ENCODE assay signal across 8 cellular contexts in genomic region chr10:22341190-22341935, GRCh38. TPM values are rescaled to one million over a fixed set of nuclear protein-coding genes. Genes with fewer than 3 reads are reported as not detected.
DNase-seq lines count a peak whose midpoint lies in the region; ATAC-seq and TF ChIP-seq lines count a peak whose summit lies in the region.

No MANE protein-coding gene starts in this region.

- POLR2A ChIA-PET in AG04450 (lab: Yijun Ruan, JAX), result interaction anchor here (0.8 to 2.5 kb wide), 3 partner anchors 25 to 614 kb away, joined by 3 to 19 read pairs (median 5); partner anchors contain the start of gene COMMD3
- POLR2A ChIA-PET in activated CD4-positive, alpha-beta memory T cell treated with anti-CD3 and anti-CD28 coated beads, Interleukin-2, amount 10 ng/mL, durations not matched to agents 7 days and 5 days (lab: Charles Lee), result interaction anchor here (0.9 to 2.5 kb wide), 18 partner anchors 9 to 845 kb away, joined by 3 to 24 read pairs (median 4); partner anchors contain the start of gene DNAJC1

- H3K27ac ChIP-seq in AG04450 (ENCODE audit: low read depth, low read length) (no peak overlapping the region), left ventricle myocardium inferior (replicated peaks) (peak overlapping the region; percentile 96), sigmoid colon (peak overlapping the region; percentile 91 to 98 (median 96))

- peaks cover 59% of the 10 kb centered on the region for H3K4me1 Mint-ChIP-seq in activated CD4-positive, alpha-beta memory T cell treated with anti-CD3 and anti-CD28 coated beads, Interleukin-2, amount 10 ng/mL, durations not matched to agents 7 days and 5 days

- H3K4me3 Mint-ChIP-seq in activated CD4-positive, alpha-beta memory T cell treated with anti-CD3 and anti-CD28 coated beads, Interleukin-2, amount 10 ng/mL, durations not matched to agents 7 days and 5 days, result peak overlapping the region; percentile 63

- TF ChIP-seq EP300 in sigmoid colon (IDR thresholded peaks at IDR 0.05), result no peak

- H3K27ac Mint-ChIP-seq in activated CD4-positive, alpha-beta memory T cell treated with anti-CD3 and anti-CD28 coated beads, Interleukin-2, amount 10 ng/mL, durations not matched to agents 7 days and 5 days, result peak overlapping the region; percentile 71

- H3K4me1 ChIP-seq in left ventricle myocardium inferior (peaks cover 38% of the 10 kb centered on the region), sigmoid colon (peaks cover 0 to 30% (median 23%) of the 10 kb centered on the region in 4 donors)

- ATAC-seq in GM19023 (IDR thresholded peaks at IDR 0.05; ENCODE audit: unreplicated experiment), result peak; percentile 19
- ATAC-seq in HG03280 (IDR thresholded peaks at IDR 0.05; ENCODE audit: unreplicated experiment), result peak; percentile 14

- DNase-seq in AG04450 (ENCODE audit: low read depth, low spot score) (no peak), left ventricle myocardium inferior (no peak), sigmoid colon (no peak), AG08396 (ENCODE audit: low spot score) (no peak), NCI-H187 (lab: John Stamatoyannopoulos, UW) (no peak)
- DNase-seq in activated CD4-positive, alpha-beta memory T cell treated with anti-CD3 and anti-CD28 coated beads, Interleukin-2, amount 10 ng/mL, durations not matched to agents 7 days and 5 days, result no peak

- TF ChIP-seq POLR2A in sigmoid colon (IDR thresholded peaks at IDR 0.05), result no peak

- peaks cover 75% of the 10 kb centered on the region for H3K27me3 Mint-ChIP-seq in activated CD4-positive, alpha-beta memory T cell treated with anti-CD3 and anti-CD28 coated beads, Interleukin-2, amount 10 ng/mL, durations not matched to agents 7 days and 5 days

- TF ChIP-seq CTCF in AG04450 (IDR thresholded peaks at IDR 0.05; ENCODE audit: low read depth, low read length), result no peak
- TF ChIP-seq CTCF in left ventricle myocardium inferior (IDR thresholded peaks at IDR 0.05; ENCODE audit: borderline replicate concordance), result no peak
- no peak for TF ChIP-seq CTCF in sigmoid colon (IDR thresholded peaks at IDR 0.05)

- intact Hi-C loops in left ventricle myocardium inferior (cut with micrococcal nuclease), result no loop called here
- intact Hi-C loops in sigmoid colon (cut with DNase I), result loop anchor here (1.0 to 10.0 kb wide), 10 partner anchors 20 to 814 kb away; partner anchors contain the start of genes BMI1, DNAJC1, MSRB2 and PIP4K2A

- H3K36me3 Mint-ChIP-seq in activated CD4-positive, alpha-beta memory T cell treated with anti-CD3 and anti-CD28 coated beads, Interleukin-2, amount 10 ng/mL, durations not matched to agents 7 days and 5 days (ENCODE audit: low read depth), result peaks cover 11% of the 10 kb centered on the region

- H3K36me3 ChIP-seq in left ventricle myocardium inferior (no peaks in the 10 kb centered on the region), sigmoid colon (no peaks in the 10 kb centered on the region)

- 2% methylated on average over 40 of the region's 40 CpGs for WGBS in sigmoid colon, 2 donors

- H3K4me3 ChIP-seq in AG04450 (ENCODE audit: low read depth, low read length) (peak overlapping the region; percentile 73), left ventricle myocardium inferior (peak overlapping the region; percentile 89), sigmoid colon (peak overlapping the region; percentile 53 to 84 (median 72))

- peaks cover 76% of the 10 kb centered on the region for H3K27me3 ChIP-seq in AG04450 (ENCODE audit: control insufficient read depth, insufficient read depth, low read length)
- peaks cover 89% of the 10 kb centered on the region for H3K27me3 ChIP-seq in left ventricle myocardium inferior (ENCODE audit: low read depth)
- H3K27me3 ChIP-seq in sigmoid colon, result peaks cover 73 to 89% (median 77%) of the 10 kb centered on the region in 3 donors

- no peaks in the 10 kb centered on the region for H3K9me3 Mint-ChIP-seq in activated CD4-positive, alpha-beta memory T cell treated with anti-CD3 and anti-CD28 coated beads, Interleukin-2, amount 10 ng/mL, durations not matched to agents 7 days and 5 days

- CTCF ChIA-PET in AG04450 (lab: Charles Lee), result no interaction called here
- CTCF ChIA-PET in activated CD4-positive, alpha-beta memory T cell treated with anti-CD3 and anti-CD28 coated beads, Interleukin-2, amount 10 ng/mL, durations not matched to agents 7 days and 5 days (lab: Charles Lee), result no interaction called here

- H3K9me3 ChIP-seq in AG04450 (ENCODE audit: control insufficient read depth, insufficient read depth, low read length), result peaks cover 9% of the 10 kb centered on the region; the same call in 1 of the 2 replicates
- no peaks in the 10 kb centered on the region for H3K9me3 ChIP-seq in left ventricle myocardium inferior (replicated peaks)
- H3K9me3 ChIP-seq in sigmoid colon, result no peaks in the 10 kb centered on the region

RNA-seq across cellular contexts. Expression of gene SPAG6, which starts 3.9 kb away (rescaled TPM):
- polyA plus RNA-seq in AG04450 (2011; rRNA removed) (not detected in 2 replicates), sigmoid colon (under 1 TPM in 1 of 3 donors, not detected in 2; 0.16 TPM)
- polyA minus RNA-seq in AG04450 (2011; rRNA and poly(A)+ RNA removed), result not detected in 2 replicates
- total RNA-seq in activated CD4-positive, alpha-beta memory T cell treated with anti-CD3 and anti-CD28 coated beads, Interleukin-2, amount 10 ng/mL, durations not matched to agents 7 days and 5 days, result 1 to 10 TPM; 1.2 to 1.4 TPM
- total RNA-seq in left ventricle myocardium inferior (not detected), sigmoid colon (not detected)

RNA-seq across cellular contexts. Expression of gene BMI1, which starts 20.5 kb away (rescaled TPM):
- polyA plus RNA-seq in AG04450 (2011; rRNA removed) (40.4 and 50.4 TPM in 2 replicates), sigmoid colon (10 to 100 TPM; 16.3 to 20.8 (median 18.6) TPM)
- 47.1 and 57.3 TPM in 2 replicates for polyA minus RNA-seq in AG04450 (2011; rRNA and poly(A)+ RNA removed)
- 10 to 100 TPM; 64.0 to 66.5 TPM for total RNA-seq in activated CD4-positive, alpha-beta memory T cell treated with anti-CD3 and anti-CD28 coated beads, Interleukin-2, amount 10 ng/mL, durations not matched to agents 7 days and 5 days
- total RNA-seq in left ventricle myocardium inferior (33.3 TPM), sigmoid colon (100 to 1,000 TPM in 2 of 4 donors, 10 to 100 TPM in 2; 58.9 to 123 (median 94.2) TPM)

RNA-seq across cellular contexts. Expression of gene COMMD3, which starts 25.2 kb away (rescaled TPM):
- polyA plus RNA-seq in AG04450 (2011; rRNA removed) (49.4 and 64.7 TPM in 2 replicates), sigmoid colon (10 to 100 TPM; 42.3 to 61.9 (median 57.8) TPM)
- polyA minus RNA-seq in AG04450 (2011; rRNA and poly(A)+ RNA removed), result 8.2 and 9.6 TPM in 2 replicates
- total RNA-seq in activated CD4-positive, alpha-beta memory T cell treated with anti-CD3 and anti-CD28 coated beads, Interleukin-2, amount 10 ng/mL, durations not matched to agents 7 days and 5 days, result 10 to 100 TPM; 82.6 to 97.0 TPM
- total RNA-seq in left ventricle myocardium inferior (89.7 TPM), sigmoid colon (10 to 100 TPM; 45.3 to 80.1 (median 61.6) TPM)
